Comparison of ENCODE assay signal across 18 cellular contexts in genomic region chr3:107634142-107634489, GRCh38.
DNase-seq lines count a peak whose midpoint lies in the region; ATAC-seq, FAIRE-seq and TF ChIP-seq lines count a peak whose summit lies in the region.
"Had no signal": no experiment of that assay in that cellular context is flagged by ENCODE, and none has a peak within 500 bp of the region (broad histone marks: within the 10 kb centered on the region; RNA-seq: fewer than 3 reads in every experiment).

No MANE protein-coding gene starts in this region.

- peak; percentile 58 for FAIRE-seq in GM12891 (lab: Jason Lieb, UNC)

- H3K4me3 ChIP-seq in lower leg skin (ENCODE audit: low read depth, poor library complexity, severe bottlenecking), result no peak overlapping the region
- H3K4me3 ChIP-seq: dorsolateral prefrontal cortex, thoracic aorta had no signal

- WGBS in lower leg skin, 2 donors, result 93 to 94% methylated on average over 3 of the region's 3 CpGs

- no peak for DNase-seq in GM12891 (ENCODE audit: insufficient read length, low spot score)
- no peak for DNase-seq in activated CD8-positive, alpha-beta memory T cell treated with anti-CD3 and anti-CD28 coated beads for 24 hours
- DNase-seq in lower leg skin (ENCODE audit: low spot score in 2 of 2), result no peak
- no peak for DNase-seq in GDM1 (lab: John Stamatoyannopoulos, UW)
- DNase-seq: ACHN, amygdala, dorsolateral prefrontal cortex, foreskin fibroblast, NCI-H1048, NCI-H510A had no signal

- intact Hi-C loops in lower leg skin (cut with DNase I; ENCODE audit: low total_unique reads), result no loop called here

- TF ChIP-seq POLR2A in GM12891 (IDR thresholded peaks at IDR 0.05; ENCODE audit: low read depth, low read length), result no peak
- no peak for TF ChIP-seq POLR2A in lower leg skin (IDR thresholded peaks at IDR 0.05)

- no peak for TF ChIP-seq CTCF in lower leg skin (IDR thresholded peaks at IDR 0.05)

- peak; percentile 36 for ATAC-seq in GM19463 (IDR thresholded peaks at IDR 0.05; ENCODE audit: unreplicated experiment)
- peak; percentile 38 for ATAC-seq in HG02852 (IDR thresholded peaks at IDR 0.05; ENCODE audit: unreplicated experiment)
- peak; percentile 14 for ATAC-seq in HG03442 (IDR thresholded peaks at IDR 0.05; ENCODE audit: unreplicated experiment)
- no peak for ATAC-seq in HG03108 (IDR thresholded peaks at IDR 0.05; ENCODE audit: unreplicated experiment)
- ATAC-seq: natural killer cell treated with Interleukin-12 subunit alpha and Interleukin-12 subunit beta and Interleukin-15 and Interleukin-18, amount 100 ng/mL, for 72 hours; sciatic nerve; WTC11 had no signal

TF ChIP-seq in GM12891, 5 proteins besides CTCF, POLR2A, EP300 and RAD21:
- no peak for TF ChIP-seq TAF1 (IDR thresholded peaks at IDR 0.05; ENCODE audit: low read depth, low read length)
- TF ChIP-seq POLR2AphosphoS5 (IDR thresholded peaks at IDR 0.05; ENCODE audit: low read depth, low read length), result no peak
- TF ChIP-seq SPI1 (IDR thresholded peaks at IDR 0.05; ENCODE audit: low read depth, low read length), result no peak
- TF ChIP-seq POU2F2 (IDR thresholded peaks at IDR 0.05; ENCODE audit: low read depth, low read length), result no peak
- TF ChIP-seq PAX5 (IDR thresholded peaks at IDR 0.05; ENCODE audit: insufficient read depth, low read length, severe bottlenecking), result no peak
TF ChIP-seq in GM12891: peak in this region for 0.
